8 cellular contexts compared by ENCODE assay signal in genomic region chr16:19718624-19718965, GRCh38. TPM values are rescaled to one million over a fixed set of nuclear protein-coding genes. Genes with fewer than 3 reads are reported as not detected.
DNase-seq lines count a peak whose midpoint lies in the region; ATAC-seq and TF ChIP-seq lines count a peak whose summit lies in the region.

No MANE protein-coding gene starts in this region.

- DNase-seq in activated T-cell treated with anti-CD3 and anti-CD28 coated beads, Interleukin-2, amount 50 U/mL, for 4 hours: no peak
- no peak for DNase-seq in activated T-cell treated with anti-CD3 and anti-CD28 coated beads, Interleukin-2, amount 50 U/mL, for 1 hour
- DNase-seq in RPMI8226: peak; percentile 44
- DNase-seq in fibroblast of lung (ENCODE audit: low read depth in 2 of 2): peak; percentile 18 to 30
- no peak for DNase-seq in dedifferentiated amniotic fluid mesenchymal stem cell (ENCODE audit: extremely low spot score)
- no peak for DNase-seq in amniotic stem cell (lab: John Stamatoyannopoulos, UW)

- ATAC-seq in activated T-cell treated with anti-CD3 and anti-CD28 coated beads, Interleukin-2, amount 50 U/mL, for 4 hours: no peak
- no peak for ATAC-seq in HG03354 (IDR thresholded peaks at IDR 0.05; ENCODE audit: poor library complexity, severe bottlenecking, unreplicated experiment)

- H3K9me3 ChIP-seq in fibroblast of lung (ENCODE audit: control insufficient read depth, insufficient read depth, low read depth, low read length): no peaks in the 10 kb centered on the region

- H3K4me1 ChIP-seq in fibroblast of lung (ENCODE audit: control insufficient read depth, extremely low read depth, insufficient read depth, low read length) (no peaks in the 10 kb centered on the region), rectal smooth muscle tissue (ENCODE audit: control insufficient read depth, insufficient read depth, low read length) (peaks cover 3% of the 10 kb centered on the region)

- H3K36me3 Mint-ChIP-seq in activated T-cell treated with anti-CD3 and anti-CD28 coated beads, Interleukin-2, amount 50 U/mL, for 4 hours (ENCODE audit: insufficient read depth): peaks cover 11% of the 10 kb centered on the region

- peaks cover 24% of the 10 kb centered on the region for H3K79me2 ChIP-seq in fibroblast of lung (ENCODE audit: control insufficient read depth, insufficient read depth, low read length)

- peak overlapping the region; percentile 88 to 95 (median 92) for H3K4me3 ChIP-seq in fibroblast of lung (replicated peaks in 1 of 4; ENCODE audit: control extremely low read depth in 1 of 4, insufficient read depth in 1 of 4, low read depth in 3 of 4, low read length in 4 of 4)
- peak overlapping the region; percentile 90 for H3K4me3 ChIP-seq in rectal smooth muscle tissue (ENCODE audit: low read length)

- H3K27ac ChIP-seq in fibroblast of lung (ENCODE audit: insufficient read depth, low read length) (peak overlapping the region; percentile 85), rectal smooth muscle tissue (ENCODE audit: low read depth, low read length) (no peak overlapping the region)

- H3K27me3 Mint-ChIP-seq in activated T-cell treated with anti-CD3 and anti-CD28 coated beads, Interleukin-2, amount 50 U/mL, for 4 hours (ENCODE audit: low read depth): no peaks in the 10 kb centered on the region

- no peak for TF ChIP-seq CTCF in fibroblast of lung (conservative IDR thresholded peaks at IDR 0.05 in 1 of 2, IDR thresholded peaks at IDR 0.05 in 1 of 2; ENCODE audit: low read depth in 1 of 2, low read length in 2 of 2)

- peak overlapping the region; percentile 99 for H2AFZ ChIP-seq in fibroblast of lung (ENCODE audit: low read length)

- H3K9ac ChIP-seq in fibroblast of lung (ENCODE audit: insufficient read depth, low read length) (peak overlapping the region; percentile 71), rectal smooth muscle tissue (ENCODE audit: low read length) (peak overlapping the region; percentile 45)

- peak overlapping the region; percentile 96 for H3K4me3 Mint-ChIP-seq in activated T-cell treated with anti-CD3 and anti-CD28 coated beads, Interleukin-2, amount 50 U/mL, for 4 hours

- H3K4me1 Mint-ChIP-seq in activated T-cell treated with anti-CD3 and anti-CD28 coated beads, Interleukin-2, amount 50 U/mL, for 4 hours (ENCODE audit: low read depth): peaks cover 27% of the 10 kb centered on the region

- H3K27me3 ChIP-seq in fibroblast of lung (ENCODE audit: control insufficient read depth, insufficient read depth, low read length): no peaks in the 10 kb centered on the region
- H3K27me3 ChIP-seq in rectal smooth muscle tissue (ENCODE audit: control insufficient read depth, insufficient read depth, low read length): no peaks in the 10 kb centered on the region

- peak overlapping the region; percentile 68 for H3K4me2 ChIP-seq in fibroblast of lung (ENCODE audit: extremely low read depth, insufficient read depth, low read length)

- no peaks in the 10 kb centered on the region for H4K20me1 ChIP-seq in fibroblast of lung (ENCODE audit: control insufficient read depth, extremely low read depth, insufficient read depth, low read length)

- H3K36me3 ChIP-seq in fibroblast of lung (ENCODE audit: control insufficient read depth, insufficient read depth, low read length) (peaks cover 4% of the 10 kb centered on the region), rectal smooth muscle tissue (ENCODE audit: control insufficient read depth, insufficient read depth, low read length) (peaks cover 9% of the 10 kb centered on the region)

- H3K9me3 Mint-ChIP-seq in activated T-cell treated with anti-CD3 and anti-CD28 coated beads, Interleukin-2, amount 50 U/mL, for 4 hours: no peaks in the 10 kb centered on the region

RNA-seq across cellular contexts. Expression of gene IQCK, which starts 0.5 kb away (rescaled TPM):
- total RNA-seq in activated T-cell treated with anti-CD3 and anti-CD28 coated beads, Interleukin-2, amount 50 U/mL, for 4 hours: 1 to 10 TPM; 3.2 to 5.4 (median 3.6) TPM
- 4.6 and 6.4 TPM in 2 replicates for total RNA-seq in fibroblast of lung
- 8.9 and 9.9 TPM in 2 replicates for polyA plus RNA-seq in fibroblast of lung
- 4.5 and 5.6 TPM in 2 replicates for polyA plus RNA-seq in fibroblast of lung (2012)
- 0.11 and 3.2 TPM in 2 replicates for polyA minus RNA-seq in fibroblast of lung (ENCODE audit: low replicate concordance)

RNA-seq across cellular contexts. Expression of gene KNOP1, which starts 0.6 kb away (rescaled TPM):
- total RNA-seq in activated T-cell treated with anti-CD3 and anti-CD28 coated beads, Interleukin-2, amount 50 U/mL, for 4 hours: 10 to 100 TPM; 28.6 to 37.0 (median 33.6) TPM
- total RNA-seq in fibroblast of lung: 7.8 and 9.2 TPM in 2 replicates
- polyA plus RNA-seq in fibroblast of lung: 10.7 and 12.1 TPM in 2 replicates
- polyA plus RNA-seq in fibroblast of lung (2012): 18.1 and 19.5 TPM in 2 replicates
- 4.0 and 7.7 TPM in 2 replicates for polyA minus RNA-seq in fibroblast of lung (ENCODE audit: low replicate concordance)

Comparison
In these comparisons a context has a peak if more than half of its experiments do, and no peak if none do; other contexts are left out.
1. DNase-seq: peak in RPMI8226 (single experiment) and fibroblast of lung (2 of 2); none in activated T-cell treated with anti-CD3 and anti-CD28 coated beads, Interleukin-2, amount 50 U/mL, for 4 hours (single experiment), activated T-cell treated with anti-CD3 and anti-CD28 coated beads, Interleukin-2, amount 50 U/mL, for 1 hour (single experiment), dedifferentiated amniotic fluid mesenchymal stem cell (single experiment) and amniotic stem cell (single experiment).